In genomic region chr2:210519594-210519993, GRCh38 we compare ENCODE assay signal across 18 cellular contexts. TPM values are rescaled to one million over a fixed set of nuclear protein-coding genes. Genes with fewer than 3 reads are reported as not detected.
DNase-seq lines count a peak whose midpoint lies in the region; TF ChIP-seq lines count a peak whose summit lies in the region.
"Had no signal": no experiment of that assay in that cellular context is flagged by ENCODE, and none has a peak within 500 bp of the region (broad histone marks: within the 10 kb centered on the region; RNA-seq: fewer than 3 reads in every experiment).

No MANE protein-coding gene starts in this region.

- no peaks in the 10 kb centered on the region for H4K20me1 ChIP-seq in osteoblast (ENCODE audit: insufficient read depth, low read length)
- H4K20me1 ChIP-seq: BLaER1 had no signal

- no peaks in the 10 kb centered on the region for H3K27me3 ChIP-seq in osteoblast (ENCODE audit: insufficient read depth, low read length)
- H3K27me3 ChIP-seq: BLaER1 had no signal

- no peaks in the 10 kb centered on the region for H3K9me3 ChIP-seq in osteoblast (ENCODE audit: low read depth, low read length)
- H3K9me3 ChIP-seq: BLaER1 had no signal

- H3K4me2 ChIP-seq in osteoblast (ENCODE audit: insufficient read depth, low read length): no peak overlapping the region
- H3K4me2 ChIP-seq: BLaER1 had no signal

- no peaks in the 10 kb centered on the region for H3K79me2 ChIP-seq in osteoblast (ENCODE audit: insufficient read depth, low read length)

- H3K4me1 ChIP-seq in osteoblast (ENCODE audit: insufficient read depth, low read length): no peaks in the 10 kb centered on the region
- H3K4me1 ChIP-seq: BLaER1 had no signal

- peak; percentile 54 for DNase-seq in Ammon's horn (ENCODE audit: low spot score)
- DNase-seq in RPMI7951 (ENCODE audit: low read depth): peak; percentile 54
- DNase-seq in foreskin melanocyte: peak; percentile 98
- DNase-seq in osteoblast (ENCODE audit: insufficient read length, low spot score, missing footprints): no peak
- DNase-seq in NCI-H446 treated with DMSO at 0.1 percent for 48 hours (lab: John Stamatoyannopoulos, UW): no peak
- DNase-seq in NK-92 (lab: John Stamatoyannopoulos, UW; ENCODE audit: unreplicated experiment): no peak
- DNase-seq in COLO668 (lab: John Stamatoyannopoulos, UW; ENCODE audit: unreplicated experiment): no peak
- DNase-seq in DMS79 (lab: John Stamatoyannopoulos, UW): no peak
- DNase-seq: CD8-positive, alpha-beta T cell; GF-D8; KBM-7; NCI-H1436; NCI-H2029 treated with DMSO at 0.1 percent for 48 hours; NCI-H2171 treated with DMSO at 0.1 percent for 48 hours; NCI-H510A; NCI-H82 had no signal

- no peak overlapping the region for H3K4me3 ChIP-seq in osteoblast (ENCODE audit: insufficient read depth, low read length)
- H3K4me3 ChIP-seq: BLaER1 had no signal

- no peak overlapping the region for H3K27ac ChIP-seq in osteoblast (ENCODE audit: low read depth, low read length)
- H3K27ac ChIP-seq: BLaER1, RWPE1 had no signal

- TF ChIP-seq CTCF in osteoblast (IDR thresholded peaks at IDR 0.05; ENCODE audit: extremely low read depth, low read depth, low read length): no peak

- peak overlapping the region; percentile 66 for H2AFZ ChIP-seq in osteoblast (ENCODE audit: low read length)

- H3K36me3 ChIP-seq in osteoblast (ENCODE audit: insufficient read depth, low read length): no peaks in the 10 kb centered on the region
- H3K36me3 ChIP-seq: BLaER1 had no signal

RNA-seq across cellular contexts. Expression of gene CPS1, which starts 36.8 kb away (rescaled TPM):
- 46.0 and 49.3 TPM in 2 replicates for total RNA-seq in RPMI7951 (2014; rRNA removed; shearing (Covaris generic))
- total RNA-seq in osteoblast: 21.7 and 24.2 TPM in 2 replicates

RNA-seq across cellular contexts. Expression of gene LANCL1, which starts 43.0 kb away (rescaled TPM):
- total RNA-seq in RPMI7951 (2014; rRNA removed; shearing (Covaris generic)): 68.5 and 89.9 TPM in 2 replicates
- 35.8 and 40.7 TPM in 2 replicates for total RNA-seq in osteoblast

Comparison
In these comparisons a context has a peak if more than half of its experiments do, and no peak if none do; other contexts are left out.
1. DNase-seq: peak in Ammon's horn (single experiment), RPMI7951 (single experiment) and foreskin melanocyte (single experiment); none in osteoblast (single experiment), NCI-H446 treated with DMSO at 0.1 percent for 48 hours (single experiment), NK-92 (single experiment), COLO668 (single experiment) and DMS79 (single experiment).